23 cellular contexts compared by ENCODE assay signal in the genomic region with DNA sequence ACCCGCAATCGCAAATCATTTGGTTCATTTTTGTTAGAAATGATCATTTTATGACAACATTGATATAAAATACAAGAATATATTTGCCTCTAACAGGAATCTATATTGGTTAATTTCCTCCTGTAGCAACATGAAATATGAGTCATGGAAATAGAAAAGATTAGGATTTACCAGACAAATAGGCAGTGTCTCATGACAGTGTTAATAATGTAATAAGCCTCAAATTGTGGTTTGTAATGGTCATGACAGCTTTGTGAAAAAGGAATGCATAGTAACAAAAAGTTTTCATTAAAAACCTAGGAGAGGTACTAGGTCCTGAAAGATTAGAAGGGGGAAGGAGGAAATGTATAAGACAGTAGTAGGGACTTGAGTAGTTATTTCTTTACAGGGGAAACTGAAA.
"Had no signal": no experiment of that assay in that cellular context is flagged by ENCODE, and none has a peak within 500 bp of the region (broad histone marks: within the 10 kb centered on the region; RNA-seq: fewer than 3 reads in every experiment).

No MANE protein-coding gene starts in this region.

- H3K27me3 ChIP-seq: ascending aorta, brain microvascular endothelial cell, gastrocnemius medialis, pancreas, tibial artery had no signal

- H3K4me3 ChIP-seq: ascending aorta, gastrocnemius medialis, pancreas, psoas muscle, tibial artery had no signal

- H3K36me3 ChIP-seq: ascending aorta, brain microvascular endothelial cell, gastrocnemius medialis, pancreas, tibial artery had no signal

- H3K4me1 ChIP-seq: ascending aorta, gastrocnemius medialis, pancreas, tibial artery had no signal

- H3K27ac ChIP-seq: ascending aorta, brain microvascular endothelial cell, gastrocnemius medialis, pancreas, psoas muscle, tibial artery had no signal

- ATAC-seq: activated naive CD4-positive, alpha-beta T cell treated with anti-CD3 and anti-CD28 coated beads, Interleukin-2, amount 50 U/mL, for 72 hours; activated T-helper 17 cell treated with anti-CD3 and anti-CD28 coated beads, Interleukin-2, amount 50 U/mL, for 72 hours; gastrocnemius medialis; left colon; pancreas; psoas muscle; right cardiac atrium; stimulated activated effector memory CD8-positive, alpha-beta T cell treated with anti-CD3 and anti-CD28 coated beads, Interleukin-12 subunit alpha, Interleukin-12 subunit beta, amount 100 ng/mL, for 72 hours; stimulated activated naive CD8-positive, alpha-beta T cell treated with anti-CD3 and anti-CD28 coated beads, Interleukin-15, amount 100 ng/mL, for 72 hours had no signal

- FAIRE-seq: pancreas had no signal

- H3K9me3 ChIP-seq: gastrocnemius medialis, pancreas, psoas muscle had no signal

- DNase-seq: activated CD4-positive, alpha-beta T cell treated with anti-CD3 and anti-CD28 coated beads for 1 hour; activated CD4-positive, alpha-beta T cell treated with anti-CD3 and anti-CD28 coated beads, Interleukin-2, amount 50 U/mL, for 1 hour; activated T-cell treated with anti-CD3 and anti-CD28 coated beads, Interleukin-2, amount 50 U/mL, for 1 hour; brain microvascular endothelial cell; cortex of kidney; endodermal cell; erythroblast; gastrocnemius medialis; head of caudate nucleus; hypothalamus; islet precursor cell; left colon; mesenchymal stem cell; pancreas; psoas muscle; right cardiac atrium; stimulated activated CD4-positive, alpha-beta T cell treated with anti-CD3 and anti-CD28 coated beads, Interleukin-1b, Interleukin-23, amount 100 ng/mL, for 48 hours; stimulated activated naive CD8-positive, alpha-beta T cell treated with anti-CD3 and anti-CD28 coated beads, Interleukin-15, amount 100 ng/mL, for 72 hours; tibial artery had no signal
